8 cellular contexts compared by ENCODE assay signal in the genomic region with DNA sequence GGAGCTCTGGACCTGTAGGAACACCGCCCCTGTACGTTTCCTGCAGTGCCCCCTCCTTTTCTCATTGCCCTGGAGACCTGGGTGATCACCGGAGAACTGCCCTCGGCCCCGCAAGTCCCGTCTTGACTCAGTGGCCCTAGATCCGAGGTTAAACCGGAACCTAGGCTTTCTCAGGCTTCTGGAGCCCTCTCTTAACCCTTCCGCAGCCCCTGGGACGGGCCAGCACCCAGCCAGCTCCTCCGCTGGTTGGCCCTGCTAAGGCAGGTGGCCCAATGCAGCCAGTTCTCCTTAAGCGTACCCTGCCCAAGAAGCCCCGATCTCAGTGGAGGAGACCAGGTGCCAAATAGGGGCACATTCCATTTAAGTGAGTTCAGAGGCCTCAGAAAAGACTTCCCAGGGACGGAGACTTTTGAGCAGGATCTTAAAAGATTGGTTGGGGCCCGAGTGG. TPM values are rescaled to one million over a fixed set of nuclear protein-coding genes. Genes with fewer than 3 reads are reported as not detected.
DNase-seq lines count a peak whose midpoint lies in the region; ATAC-seq and TF ChIP-seq lines count a peak whose summit lies in the region.

No MANE protein-coding gene starts in this region.

- H3K27me3 ChIP-seq in Caco-2 (replicated peaks; ENCODE audit: control insufficient read depth, insufficient read depth, low read length) (no peaks in the 10 kb centered on the region), skeletal muscle satellite cell (ENCODE audit: control insufficient read depth, insufficient read depth, low read length) (no peaks in the 10 kb centered on the region)

- H3K4me3 Mint-ChIP-seq in Caco-2 (ENCODE audit: unreplicated experiment), result peak overlapping the region; percentile 66

- H3K4me1 Mint-ChIP-seq in Caco-2 (ENCODE audit: low read depth, unreplicated experiment), result no peaks in the 10 kb centered on the region

- TF ChIP-seq CTCF in Caco-2 (IDR thresholded peaks at IDR 0.05; ENCODE audit: insufficient read depth in 1 of 2, low read depth in 1 of 2, low read length in 1 of 2, severe bottlenecking in 1 of 2, unreplicated experiment in 1 of 2) (no peak), NB4 (IDR thresholded peaks at IDR 0.05; ENCODE audit: low read depth, low read length) (no peak)

- DNase-seq in Caco-2 (no peak), NB4 (ENCODE audit: low read depth) (peak; percentile 74), astrocyte of the hippocampus (ENCODE audit: low read depth, low spot score) (peak; percentile 78), NCI-H748 treated with DMSO at 0.1 percent for 48 hours (lab: John Stamatoyannopoulos, UW) (no peak), T-helper 9 cell (no peak)

- no peaks in the 10 kb centered on the region for H3K9me3 Mint-ChIP-seq in Caco-2 (ENCODE audit: unreplicated experiment)

- intact Hi-C loops in Caco-2 (cut with micrococcal nuclease; ENCODE audit: unreplicated experiment), result no loop called here

- CTCF ChIA-PET in Caco-2 (lab: Charles Lee), result interaction anchor here (0.6 to 0.8 kb wide), 2 partner anchors 27 to 483 kb away, joined by 3 to 9 read pairs; no protein-coding TSS in a partner anchor

- peak; percentile 24 for ATAC-seq in GM21529 (IDR thresholded peaks at IDR 0.05; ENCODE audit: unreplicated experiment)

- peak overlapping the region; percentile 51 for H3K4me3 ChIP-seq in Caco-2 (ENCODE audit: low read depth, low read length)
- peak overlapping the region; percentile 76 for H3K4me3 ChIP-seq in NB4 (ENCODE audit: low read depth, low read length)
- peak overlapping the region; percentile 84 for H3K4me3 ChIP-seq in iPS-11a (ENCODE audit: low read depth, low read length)
- peak overlapping the region; percentile 77 for H3K4me3 ChIP-seq in skeletal muscle satellite cell (ENCODE audit: low read length)

- H3K36me3 ChIP-seq in Caco-2 (ENCODE audit: control insufficient read depth, insufficient read depth, low read length) (no peaks in the 10 kb centered on the region), skeletal muscle satellite cell (ENCODE audit: insufficient read depth, low read length) (no peaks in the 10 kb centered on the region)

- H3K4me2 ChIP-seq in skeletal muscle satellite cell (ENCODE audit: low read length), result peak overlapping the region; percentile 92

- H3K9me3 ChIP-seq in Caco-2, result no peaks in the 10 kb centered on the region
- no peaks in the 10 kb centered on the region for H3K9me3 ChIP-seq in skeletal muscle satellite cell (replicated peaks; ENCODE audit: low read length)

- TF ChIP-seq POLR2A in NB4 (IDR thresholded peaks at IDR 0.05; ENCODE audit: extremely low read depth, insufficient read length), result no peak

- H3K27ac Mint-ChIP-seq in Caco-2 (ENCODE audit: unreplicated experiment), result no peak overlapping the region

- H3K9ac ChIP-seq in skeletal muscle satellite cell (ENCODE audit: low read depth, low read length), result peak overlapping the region; percentile 90

- TSS peak; percentile 38 for BruUV-seq in Caco-2 (replicated peaks; lab: Mats Ljungman, UMichigan)

- POLR2A ChIA-PET in Caco-2 (lab: Charles Lee), result interaction anchor here (1.2 kb wide), 1 partner anchor 48 kb away, joined by 24 read pairs; the partner anchor contains the start of gene HINFP

- H3K4me1 ChIP-seq in Caco-2 (peaks cover 4% of the 10 kb centered on the region; the same call in 1 of the 2 replicates), skeletal muscle satellite cell (ENCODE audit: control insufficient read depth, insufficient read depth, low read length) (peaks cover 17% of the 10 kb centered on the region)

- H3K36me3 Mint-ChIP-seq in Caco-2 (ENCODE audit: insufficient read depth, unreplicated experiment), result no peaks in the 10 kb centered on the region

- H3K27me3 Mint-ChIP-seq in Caco-2 (ENCODE audit: insufficient read depth, unreplicated experiment), result no peaks in the 10 kb centered on the region

RNA-seq across cellular contexts. Expression of gene NLRX1, which starts 0.8 kb away (rescaled TPM):
- 7.2 and 8.0 TPM in 2 replicates for total RNA-seq in Caco-2 (2022)
- total RNA-seq in skeletal muscle satellite cell (2012; rRNA removed), result 10.1 and 10.5 TPM in 2 replicates

RNA-seq across cellular contexts. Expression of gene NHERF4, which starts 16.0 kb away (rescaled TPM):
- 9.6 and 10.0 TPM in 2 replicates for total RNA-seq in Caco-2 (2022)
- total RNA-seq in skeletal muscle satellite cell (2012; rRNA removed), result not detected in 2 replicates

RNA-seq across cellular contexts. Expression of gene ABCG4, which starts 20.4 kb away (rescaled TPM):
- 0.18 TPM in 1 of 2 replicates, not detected in the other for total RNA-seq in Caco-2 (2022)
- not detected in 2 replicates for total RNA-seq in skeletal muscle satellite cell (2012; rRNA removed)

RNA-seq across cellular contexts. Expression of gene CBL, which starts 36.8 kb away (rescaled TPM):
- 52.7 and 53.5 TPM in 2 replicates for total RNA-seq in Caco-2 (2022)
- total RNA-seq in skeletal muscle satellite cell (2012; rRNA removed), result 7.4 and 7.9 TPM in 2 replicates

RNA-seq across cellular contexts. Expression of gene HINFP, which starts 47.9 kb away (rescaled TPM):
- 61.6 and 65.2 TPM in 2 replicates for total RNA-seq in Caco-2 (2022)
- 8.3 and 10.4 TPM in 2 replicates for total RNA-seq in skeletal muscle satellite cell (2012; rRNA removed)

Comparison
In these comparisons a context has a peak if more than half of its experiments do, and no peak if none do; other contexts are left out.
1. DNase-seq: peak in NB4 (single experiment) and astrocyte of the hippocampus (single experiment); none in Caco-2 (0 of 2), NCI-H748 treated with DMSO at 0.1 percent for 48 hours (single experiment) and T-helper 9 cell (single experiment).
2. Peak in every context shown above with its lines, with median percentiles within 50 percentile points of each other: H3K4me3 ChIP-seq.